Comparison of ENCODE assay signal across 1 cellular context in genomic region chr11:128894296-128894681, GRCh38.
TF ChIP-seq lines count a peak whose summit lies in the region.

No MANE protein-coding gene starts in this region.

TF ChIP-seq in HepG2, 621 proteins besides CTCF, POLR2A, EP300 and RAD21:
- TF ChIP-seq MIXL1 (CRISPR knock-in tag; IDR thresholded peaks at IDR 0.05): no peak
- TF ChIP-seq ZZZ3 (CRISPR knock-in tag; IDR thresholded peaks at IDR 0.05; ENCODE audit: borderline replicate concordance): no peak
- TF ChIP-seq LRRFIP1 (CRISPR knock-in tag; conservative IDR thresholded peaks at IDR 0.05): no peak
